11 cellular contexts compared by ENCODE assay signal in genomic region chr3:69320867-69321266, GRCh38.
DNase-seq lines count a peak whose midpoint lies in the region; ATAC-seq and TF ChIP-seq lines count a peak whose summit lies in the region.
"Had no signal": no experiment of that assay in that cellular context is flagged by ENCODE, and none has a peak within 500 bp of the region (broad histone marks: within the 10 kb centered on the region; RNA-seq: fewer than 3 reads in every experiment).

No MANE protein-coding gene starts in this region.

- ATAC-seq in HG03520 (IDR thresholded peaks at IDR 0.05; ENCODE audit: unreplicated experiment) (peak; percentile 75), heart left ventricle (peak; percentile 65 to 83 (median 77)), aorta (ENCODE audit: low FRiP score) (peak; percentile 26)
- ATAC-seq: HCT116 had no signal

- TF ChIP-seq POLR2A in heart left ventricle (IDR thresholded peaks at IDR 0.05) (no peak), uterus (IDR thresholded peaks at IDR 0.05) (no peak)

- intact Hi-C loops in heart left ventricle (cut with DNase I) (loop anchor here in 8 of 10 donors (5.0 to 10.0 kb wide), 7 partner anchors 64 to 354 kb away; partner anchors contain the start of gene FRMD4B (in 1 of the 8)), aorta (cut with DNase I) (loop anchor here in 1 of 2 donors (5.0 kb wide), 1 partner anchor 91 kb away; no protein-coding TSS in a partner anchor), uterus (cut with DNase I; ENCODE audit: low total_unique reads) (no loop called here)

- TF ChIP-seq CTCF in heart left ventricle (IDR thresholded peaks at IDR 0.05) (no peak), uterus (IDR thresholded peaks at IDR 0.05) (no peak)

- H3K4me1 ChIP-seq in heart left ventricle (peaks cover 0 to 80% (median 18%) of the 10 kb centered on the region in 12 donors), aorta (ENCODE audit: control insufficient read depth in 1 of 2, insufficient read depth in 2 of 2, low read length in 2 of 2) (peaks cover 0 to 5% of the 10 kb centered on the region in 2 donors), uterus (no peaks in the 10 kb centered on the region)
- H3K4me1 ChIP-seq: SJSA1 had no signal

- H3K36me3 ChIP-seq in heart left ventricle, result no peaks in the 10 kb centered on the region
- H3K36me3 ChIP-seq in aorta (ENCODE audit: control insufficient read depth in 1 of 2, insufficient read depth in 2 of 2, low read length in 1 of 2), result no peaks in the 10 kb centered on the region
- no peaks in the 10 kb centered on the region for H3K36me3 ChIP-seq in H7 (replicated peaks; ENCODE audit: control insufficient read depth, insufficient read depth, low read length)
- no peaks in the 10 kb centered on the region for H3K36me3 ChIP-seq in uterus
- H3K36me3 ChIP-seq: SJSA1 had no signal

- WGBS in heart left ventricle, 4 donors, result 29 to 64% (median 57%) methylated on average over 4 of the region's 4 CpGs
- 87 to 91% methylated on average over 4 of the region's 4 CpGs for WGBS in aorta, 2 donors

- DNase-seq in NCI-H82 (lab: John Stamatoyannopoulos, UW), result peak; percentile 13
- DNase-seq in NCI-H82 treated with DMSO at 0.1 percent for 48 hours (lab: John Stamatoyannopoulos, UW; ENCODE audit: unreplicated experiment), result no peak
- DNase-seq in heart left ventricle, result peak in 4 of 5 donors; percentile 51 to 62 (median 53)
- no peak for DNase-seq in aorta
- no peak for DNase-seq in H7
- DNase-seq in uterus, result no peak
- no peak for DNase-seq in EL
- DNase-seq: islet precursor cell had no signal

- peak overlapping the region; percentile 4 to 93 (median 66) for H3K27ac ChIP-seq in heart left ventricle
- H3K27ac ChIP-seq in aorta (ENCODE audit: low read depth in 1 of 2, low read length in 2 of 2), result no peak overlapping the region
- H3K27ac ChIP-seq in uterus, result peak overlapping the region in 1 of 2 donors; percentile 37
- H3K27ac ChIP-seq: SJSA1 had no signal

- H3K27me3 ChIP-seq in heart left ventricle (no peaks in the 10 kb centered on the region), aorta (ENCODE audit: control insufficient read depth in 1 of 2, insufficient read depth in 2 of 2, low read length in 1 of 2) (no peaks in the 10 kb centered on the region), H7 (ENCODE audit: control insufficient read depth, insufficient read depth, low read length) (no peaks in the 10 kb centered on the region), uterus (no peaks in the 10 kb centered on the region)
- H3K27me3 ChIP-seq: SJSA1 had no signal

- H3K4me3 ChIP-seq in heart left ventricle (peak overlapping the region in 1 of 12 donors; percentile 29), aorta (ENCODE audit: low read length in 2 of 2) (no peak overlapping the region), H7 (ENCODE audit: insufficient read depth, low read depth, low read length) (no peak overlapping the region), uterus (no peak overlapping the region)
- H3K4me3 ChIP-seq: SJSA1 had no signal

- H3K9me3 ChIP-seq in heart left ventricle (no peaks in the 10 kb centered on the region), aorta (ENCODE audit: control insufficient read depth, low read length) (no peaks in the 10 kb centered on the region), uterus (no peaks in the 10 kb centered on the region)
- H3K9me3 ChIP-seq: SJSA1 had no signal

Comparison
In these comparisons a context has a peak if more than half of its experiments do, and no peak if none do; other contexts are left out.
1. DNase-seq: peak in NCI-H82 (single experiment) and heart left ventricle (4 of 5); none in NCI-H82 treated with DMSO at 0.1 percent for 48 hours (single experiment), aorta (0 of 2), H7 (single experiment), uterus (0 of 2) and EL (single experiment).
2. ATAC-seq: peak in every context shown above with its lines; median percentile 77 in heart left ventricle; 75 in HG03520; 26 in aorta.
3. H3K27ac ChIP-seq: peak in heart left ventricle (12 of 12); none in aorta (0 of 2).